ENCODE assay signal across 10 cellular contexts in genomic region chr13:99959538-99960230, GRCh38. TPM values are rescaled to one million over a fixed set of nuclear protein-coding genes. Genes with fewer than 3 reads are reported as not detected.
DNase-seq lines count a peak whose midpoint lies in the region; ATAC-seq lines count a peak whose summit lies in the region.
"Had no signal": no experiment of that assay in that cellular context is flagged by ENCODE, and none has a peak within 500 bp of the region (broad histone marks: within the 10 kb centered on the region; RNA-seq: fewer than 3 reads in every experiment).

No MANE protein-coding gene starts in this region.

- DNase-seq in activated naive CD4-positive, alpha-beta T cell treated with anti-CD3 and anti-CD28 coated beads, Interleukin-2, amount 10 ng/mL, durations not matched to agents 7 days and 5 days: peak; percentile 51
- no peak for DNase-seq in activated naive CD4-positive, alpha-beta T cell treated with anti-CD3 and anti-CD28 coated beads, Interleukin-2, amount 50 U/mL, for 16 hours
- no peak for DNase-seq in activated CD4-positive, CD25-positive, alpha-beta regulatory T cell treated with anti-CD3 and anti-CD28 coated beads, Interleukin-2, amount 50 U/mL, for 72 hours
- DNase-seq: SHP77 had no signal

- H3K4me1 ChIP-seq in iPS-20b (ENCODE audit: insufficient read depth, low read length) (peaks cover 29% of the 10 kb centered on the region), subcutaneous abdominal adipose tissue (ENCODE audit: control insufficient read depth in 5 of 5, insufficient read depth in 5 of 5, low read length in 5 of 5) (peaks cover 0 to 40% (median 32%) of the 10 kb centered on the region in 5 donors)

- H3K36me3 Mint-ChIP-seq in activated naive CD4-positive, alpha-beta T cell treated with anti-CD3 and anti-CD28 coated beads, Interleukin-2, amount 10 ng/mL, durations not matched to agents 7 days and 5 days: peaks cover 3% of the 10 kb centered on the region
- H3K36me3 Mint-ChIP-seq in activated naive CD8-positive, alpha-beta T cell: no peaks in the 10 kb centered on the region
- H3K36me3 Mint-ChIP-seq in activated T-helper 17 cell treated with anti-CD3 and anti-CD28 coated beads, Interleukin-2, amount 50 U/mL, for 72 hours (ENCODE audit: low read depth): no peaks in the 10 kb centered on the region

- H3K27me3 ChIP-seq in iPS-20b (ENCODE audit: insufficient read depth, low read length) (peaks cover 78% of the 10 kb centered on the region), subcutaneous abdominal adipose tissue (ENCODE audit: control insufficient read depth in 5 of 5, insufficient read depth in 4 of 5, low read length in 5 of 5) (peaks cover 69 to 88% (median 80%) of the 10 kb centered on the region in 5 donors)

- no peaks in the 10 kb centered on the region for H3K9me3 Mint-ChIP-seq in activated naive CD4-positive, alpha-beta T cell treated with anti-CD3 and anti-CD28 coated beads, Interleukin-2, amount 10 ng/mL, durations not matched to agents 7 days and 5 days
- no peaks in the 10 kb centered on the region for H3K9me3 Mint-ChIP-seq in activated naive CD8-positive, alpha-beta T cell (ENCODE audit: low read depth)
- H3K9me3 Mint-ChIP-seq in activated T-helper 17 cell treated with anti-CD3 and anti-CD28 coated beads, Interleukin-2, amount 50 U/mL, for 72 hours: no peaks in the 10 kb centered on the region

- H3K4me3 ChIP-seq in iPS-20b (ENCODE audit: low read length) (peak overlapping the region; percentile 63), subcutaneous abdominal adipose tissue (ENCODE audit: low read depth in 1 of 5, low read length in 5 of 5) (peak overlapping the region in 4 of 5 donors; percentile 15 to 34 (median 19))

- H3K4me1 Mint-ChIP-seq in activated naive CD4-positive, alpha-beta T cell treated with anti-CD3 and anti-CD28 coated beads, Interleukin-2, amount 10 ng/mL, durations not matched to agents 7 days and 5 days: peaks cover 24% of the 10 kb centered on the region
- H3K4me1 Mint-ChIP-seq in activated naive CD8-positive, alpha-beta T cell (ENCODE audit: low read depth): peaks cover 28% of the 10 kb centered on the region
- H3K4me1 Mint-ChIP-seq in activated T-helper 17 cell treated with anti-CD3 and anti-CD28 coated beads, Interleukin-2, amount 50 U/mL, for 72 hours: peaks cover 5% of the 10 kb centered on the region

- H3K9me3 ChIP-seq in iPS-20b (ENCODE audit: insufficient read depth, low read depth, low read length) (no peaks in the 10 kb centered on the region), subcutaneous abdominal adipose tissue (ENCODE audit: control insufficient read depth in 5 of 5, low read length in 5 of 5) (no peaks in the 10 kb centered on the region)

- H3K9ac ChIP-seq in iPS-20b (ENCODE audit: low read depth, low read length) (peak overlapping the region; percentile 56; the same call in 1 of the 2 replicates), subcutaneous abdominal adipose tissue (ENCODE audit: low read length in 5 of 5) (peak overlapping the region in 1 of 5 donors; percentile 20)

- H3K4me3 Mint-ChIP-seq in activated naive CD4-positive, alpha-beta T cell treated with anti-CD3 and anti-CD28 coated beads, Interleukin-2, amount 10 ng/mL, durations not matched to agents 7 days and 5 days: peak overlapping the region; percentile 37
- H3K4me3 Mint-ChIP-seq in activated naive CD8-positive, alpha-beta T cell: peak overlapping the region; percentile 75
- H3K4me3 Mint-ChIP-seq in activated T-helper 17 cell treated with anti-CD3 and anti-CD28 coated beads, Interleukin-2, amount 50 U/mL, for 72 hours: no peak overlapping the region

- peaks cover 13% of the 10 kb centered on the region for H3K36me3 ChIP-seq in iPS-20b (ENCODE audit: insufficient read depth, low read depth, low read length)
- no peaks in the 10 kb centered on the region for H3K36me3 ChIP-seq in subcutaneous abdominal adipose tissue (ENCODE audit: control insufficient read depth in 5 of 5, insufficient read depth in 5 of 5, low read length in 5 of 5)

- ATAC-seq in activated T-helper 17 cell treated with anti-CD3 and anti-CD28 coated beads, Interleukin-2, amount 50 U/mL, for 72 hours (replicated peaks): no peak
- ATAC-seq in GM21447 (IDR thresholded peaks at IDR 0.05; ENCODE audit: unreplicated experiment): no peak

- peak overlapping the region; percentile 45 for H3K27ac Mint-ChIP-seq in activated naive CD4-positive, alpha-beta T cell treated with anti-CD3 and anti-CD28 coated beads, Interleukin-2, amount 10 ng/mL, durations not matched to agents 7 days and 5 days
- no peak overlapping the region for H3K27ac Mint-ChIP-seq in activated naive CD8-positive, alpha-beta T cell
- H3K27ac Mint-ChIP-seq in activated T-helper 17 cell treated with anti-CD3 and anti-CD28 coated beads, Interleukin-2, amount 50 U/mL, for 72 hours: no peak overlapping the region

- peaks cover 84% of the 10 kb centered on the region for H3K27me3 Mint-ChIP-seq in activated naive CD4-positive, alpha-beta T cell treated with anti-CD3 and anti-CD28 coated beads, Interleukin-2, amount 10 ng/mL, durations not matched to agents 7 days and 5 days
- peaks cover 53% of the 10 kb centered on the region for H3K27me3 Mint-ChIP-seq in activated naive CD8-positive, alpha-beta T cell
- peaks cover 64% of the 10 kb centered on the region for H3K27me3 Mint-ChIP-seq in activated T-helper 17 cell treated with anti-CD3 and anti-CD28 coated beads, Interleukin-2, amount 50 U/mL, for 72 hours

- H3K27ac ChIP-seq in iPS-20b (ENCODE audit: low read length): no peak overlapping the region
- H3K27ac ChIP-seq in subcutaneous abdominal adipose tissue (ENCODE audit: low read depth, low read length): no peak overlapping the region

- CTCF ChIA-PET in activated naive CD4-positive, alpha-beta T cell treated with anti-CD3 and anti-CD28 coated beads, Interleukin-2, amount 10 ng/mL, durations not matched to agents 7 days and 5 days (lab: Charles Lee): interaction anchor here (0.9 to 1.0 kb wide), 2 partner anchors 59 to 303 kb away, joined by 3 read pairs; no protein-coding TSS in a partner anchor

RNA-seq across cellular contexts. Expression of gene ZIC5, which starts 11.9 kb away (rescaled TPM):
- under 1 TPM in 1 of 2 donors, not detected in 1; 0.04 TPM for total RNA-seq in activated T-helper 17 cell treated with anti-CD3 and anti-CD28 coated beads, Interleukin-2, amount 50 U/mL, for 72 hours
- total RNA-seq: myocyte had no signal

RNA-seq across cellular contexts. Expression of gene ZIC2, which starts 21.9 kb away (rescaled TPM):
- total RNA-seq in activated T-helper 17 cell treated with anti-CD3 and anti-CD28 coated beads, Interleukin-2, amount 50 U/mL, for 72 hours: under 1 TPM in 1 of 2 donors, not detected in 1; 0.84 TPM
- total RNA-seq: myocyte had no signal
